Comparison of ENCODE assay signal across 8 cellular contexts in genomic region chr22:46122511-46122971, GRCh38. TPM values are rescaled to one million over a fixed set of nuclear protein-coding genes. Genes with fewer than 3 reads are reported as not detected.
DNase-seq lines count a peak whose midpoint lies in the region; FAIRE-seq and TF ChIP-seq lines count a peak whose summit lies in the region.

No MANE protein-coding gene starts in this region.

- no peaks in the 10 kb centered on the region for H3K36me3 Mint-ChIP-seq in CD4-positive, alpha-beta memory T cell
- no peaks in the 10 kb centered on the region for H3K36me3 Mint-ChIP-seq in astrocyte (ENCODE audit: low read depth, unreplicated experiment)

- FAIRE-seq in astrocyte (lab: Jason Lieb, UNC): no peak

- H3K9ac ChIP-seq in astrocyte (ENCODE audit: low read length): peak overlapping the region; percentile 8

- no peaks in the 10 kb centered on the region for H3K79me2 ChIP-seq in astrocyte (ENCODE audit: insufficient read depth, low read length)

- H2AFZ ChIP-seq in astrocyte (ENCODE audit: low read depth, low read length): no peak overlapping the region

- H3K27me3 Mint-ChIP-seq in CD4-positive, alpha-beta memory T cell: no peaks in the 10 kb centered on the region
- H3K27me3 Mint-ChIP-seq in astrocyte (ENCODE audit: low read depth, unreplicated experiment): peaks cover 21% of the 10 kb centered on the region

- peak in 4 of 5 donors; percentile 51 to 66 (median 58) for DNase-seq in CD4-positive, alpha-beta memory T cell
- DNase-seq in HuH-7 (ENCODE audit: low spot score): peak; percentile 97
- DNase-seq in T1000 (lab: John Stamatoyannopoulos, UW): peak; percentile 53
- DNase-seq in astrocyte (ENCODE audit: low read depth): no peak
- peak; percentile 2 to 45 for DNase-seq in hippocampal formation (lab: John Stamatoyannopoulos, UW)
- peak; percentile 78 for DNase-seq in stimulated activated CD4-positive, alpha-beta T cell treated with anti-CD3 and anti-CD28 coated beads, Interleukin-12 subunit alpha, Interleukin-12 subunit beta, amount 100 ng/mL, for 4 hours
- no peak for DNase-seq in lower leg skin (ENCODE audit: low spot score in 2 of 2)
- no peak for DNase-seq in putamen (ENCODE audit: low spot score)

- peaks cover 10% of the 10 kb centered on the region for H4K20me1 ChIP-seq in astrocyte (ENCODE audit: insufficient read depth, low read length)

- POLR2A ChIA-PET in CD4-positive, alpha-beta memory T cell (lab: Charles Lee; ENCODE audit: partially characterized antibody): interaction anchor here (0.9 to 1.4 kb wide), 5 partner anchors 87 to 213 kb away, joined by 3 to 5 read pairs (median 3); partner anchors contain the start of genes GTSE1 and TRMU

- no peaks in the 10 kb centered on the region for H3K4me1 Mint-ChIP-seq in CD4-positive, alpha-beta memory T cell
- H3K4me1 Mint-ChIP-seq in astrocyte (ENCODE audit: low read depth, unreplicated experiment): peaks cover 4% of the 10 kb centered on the region

- TF ChIP-seq CTCF in astrocyte (IDR thresholded peaks at IDR 0.05; ENCODE audit: insufficient read depth, low read depth, low read length) (peak; percentile 62), lower leg skin (IDR thresholded peaks at IDR 0.05) (peak in 1 of 3 donors; percentile 72)

- CTCF ChIA-PET in CD4-positive, alpha-beta memory T cell (lab: Charles Lee; ENCODE audit: partially characterized antibody): interaction anchor here (0.7 to 10.8 kb wide), 27 partner anchors 16 to 419 kb away, joined by 3 to 236 read pairs (median 4); partner anchors contain the start of genes GTSE1 and TRMU

- no peak overlapping the region for H3K4me3 ChIP-seq in CD4-positive, alpha-beta memory T cell (ENCODE audit: low read length in 2 of 2)
- H3K4me3 ChIP-seq in astrocyte (ENCODE audit: insufficient read depth, low read depth, low read length): no peak overlapping the region
- no peak overlapping the region for H3K4me3 ChIP-seq in lower leg skin (ENCODE audit: low read depth, poor library complexity, severe bottlenecking)

- no peak for TF ChIP-seq POLR2A in lower leg skin (IDR thresholded peaks at IDR 0.05)

- no peaks in the 10 kb centered on the region for H3K36me3 ChIP-seq in CD4-positive, alpha-beta memory T cell (ENCODE audit: insufficient read depth, low read length)
- H3K36me3 ChIP-seq in astrocyte (ENCODE audit: insufficient read depth, low read length): no peaks in the 10 kb centered on the region

- intact Hi-C loops in CD4-positive, alpha-beta memory T cell (cut with micrococcal nuclease): loop anchor here (1.0 kb wide), 1 partner anchor 174 kb away; the partner anchor contains the start of gene GTSE1
- intact Hi-C loops in lower leg skin (cut with DNase I; ENCODE audit: low total_unique reads): loop anchor here (5.0 kb wide), 1 partner anchor 190 kb away; no protein-coding TSS in a partner anchor

- no peaks in the 10 kb centered on the region for H3K27me3 ChIP-seq in CD4-positive, alpha-beta memory T cell (ENCODE audit: insufficient read depth, low read length)
- no peaks in the 10 kb centered on the region for H3K27me3 ChIP-seq in astrocyte (ENCODE audit: insufficient read depth, low read length)

- H3K9me3 ChIP-seq in CD4-positive, alpha-beta memory T cell (ENCODE audit: control insufficient read depth in 1 of 2, low read length in 2 of 2): no peaks in the 10 kb centered on the region
- no peaks in the 10 kb centered on the region for H3K9me3 ChIP-seq in astrocyte (ENCODE audit: insufficient read depth, low read depth, low read length)

- no peaks in the 10 kb centered on the region for H3K4me1 ChIP-seq in CD4-positive, alpha-beta memory T cell (ENCODE audit: insufficient read depth, low read length)
- peaks cover 12% of the 10 kb centered on the region for H3K4me1 ChIP-seq in astrocyte (ENCODE audit: insufficient read depth, low read length)

- 17 to 19% methylated on average over 24 of the region's 24 CpGs for WGBS in lower leg skin, 2 donors

- H3K27ac ChIP-seq in CD4-positive, alpha-beta memory T cell (ENCODE audit: low read depth, low read length): no peak overlapping the region
- H3K27ac ChIP-seq in astrocyte (ENCODE audit: low read depth, low read length): no peak overlapping the region

- H3K4me3 Mint-ChIP-seq in CD4-positive, alpha-beta memory T cell: no peak overlapping the region
- H3K4me3 Mint-ChIP-seq in astrocyte (ENCODE audit: unreplicated experiment): no peak overlapping the region

- peak overlapping the region; percentile 46 for H3K4me2 ChIP-seq in astrocyte (ENCODE audit: low read length)

- no peaks in the 10 kb centered on the region for H3K9me3 Mint-ChIP-seq in CD4-positive, alpha-beta memory T cell
- no peaks in the 10 kb centered on the region for H3K9me3 Mint-ChIP-seq in astrocyte (ENCODE audit: unreplicated experiment)

- no peak overlapping the region for H3K27ac Mint-ChIP-seq in CD4-positive, alpha-beta memory T cell
- H3K27ac Mint-ChIP-seq in astrocyte (ENCODE audit: unreplicated experiment): no peak overlapping the region

RNA-seq across cellular contexts. Expression of gene PPARA, which starts 27.8 kb away (rescaled TPM):
- total RNA-seq in CD4-positive, alpha-beta memory T cell: 10 to 100 TPM; 21.3 to 23.2 TPM
- polyA plus RNA-seq in CD4-positive, alpha-beta memory T cell: 1 to 10 TPM in 1 of 2 donors, under 1 TPM in 1; 0.91 to 5.8 TPM
- 8.4 and 9.6 TPM in 2 replicates for total RNA-seq in astrocyte
- total RNA-seq in lower leg skin: 10 to 100 TPM; 27.8 to 58.1 (median 37.8) TPM

Comparison
In these comparisons a context has a peak if more than half of its experiments do, and no peak if none do; other contexts are left out.
1. DNase-seq: peak in CD4-positive, alpha-beta memory T cell (4 of 5), HuH-7 (single experiment), T1000 (single experiment), hippocampal formation (2 of 2) and stimulated activated CD4-positive, alpha-beta T cell treated with anti-CD3 and anti-CD28 coated beads, Interleukin-12 subunit alpha, Interleukin-12 subunit beta, amount 100 ng/mL, for 4 hours (single experiment); none in astrocyte (single experiment), lower leg skin (0 of 2) and putamen (single experiment).